In genomic region chr2:86216577-86217555, GRCh38 we compare ENCODE assay signal across 15 cellular contexts. TPM values are rescaled to one million over a fixed set of nuclear protein-coding genes. Genes with fewer than 3 reads are reported as not detected.
DNase-seq lines count a peak whose midpoint lies in the region; ATAC-seq, FAIRE-seq and TF ChIP-seq lines count a peak whose summit lies in the region.
"Had no signal": no experiment of that assay in that cellular context is flagged by ENCODE, and none has a peak within 500 bp of the region (broad histone marks: within the 10 kb centered on the region; RNA-seq: fewer than 3 reads in every experiment).

No MANE protein-coding gene starts in this region.

- H3K4me3 Mint-ChIP-seq in GM23338 = no peak overlapping the region
- H3K4me3 Mint-ChIP-seq in activated naive CD8-positive, alpha-beta T cell treated with anti-CD3 and anti-CD28 coated beads, Interleukin-2, amount 50 U/mL, for 24 hours = no peak overlapping the region
- no peak overlapping the region for H3K4me3 Mint-ChIP-seq in stimulated activated effector memory CD8-positive, alpha-beta T cell treated with anti-CD3 and anti-CD28 coated beads, Interleukin-12 subunit alpha, Interleukin-12 subunit beta, amount 100 ng/mL, for 72 hours
- H3K4me3 Mint-ChIP-seq: natural killer cell, T-helper 17 cell had no signal

- no peak overlapping the region for H3K4me3 ChIP-seq in A549
- no peak overlapping the region for H3K4me3 ChIP-seq in GM23338

- no peaks in the 10 kb centered on the region for H3K9me2 ChIP-seq in GM23338 (ENCODE audit: insufficient read depth)

- TF ChIP-seq RAD21 in A549 (conservative IDR thresholded peaks at IDR 0.05 in 1 of 2, IDR thresholded peaks at IDR 0.05 in 1 of 2) = no peak

- peaks cover 4% of the 10 kb centered on the region for H3K27me3 Mint-ChIP-seq in GM23338 (ENCODE audit: insufficient read depth, low read depth, poor library complexity)
- no peaks in the 10 kb centered on the region for H3K27me3 Mint-ChIP-seq in activated naive CD8-positive, alpha-beta T cell treated with anti-CD3 and anti-CD28 coated beads, Interleukin-2, amount 50 U/mL, for 24 hours
- H3K27me3 Mint-ChIP-seq: T-helper 17 cell had no signal

- H3K4me1 ChIP-seq in A549 (no peaks in the 10 kb centered on the region), GM23338 (ENCODE audit: insufficient read depth) (no peaks in the 10 kb centered on the region)

- H3K79me2 ChIP-seq in GM23338 (replicated peaks; ENCODE audit: insufficient read depth) = no peaks in the 10 kb centered on the region

- no peaks in the 10 kb centered on the region for H3K9me3 ChIP-seq in A549

- H3K36me3 ChIP-seq in GM23338 (ENCODE audit: insufficient read depth) = peaks cover 2% of the 10 kb centered on the region; the same call in 1 of the 2 replicates

- H3K27ac ChIP-seq in A549 (no peak overlapping the region), GM23338 (ENCODE audit: low read depth) (peak overlapping the region; percentile 29; the same call in 1 of the 2 replicates)
- H3K27ac ChIP-seq: C4-2B had no signal

- H4K20me1 ChIP-seq in GM23338 (replicated peaks; ENCODE audit: insufficient read depth) = no peaks in the 10 kb centered on the region

- POLR2A ChIA-PET in A549 (lab: Yijun Ruan, JAX) = interaction anchor here (1.3 kb wide), 1 partner anchor 224 kb away, joined by 5 read pairs; the partner anchor contains the start of gene KDM3A

- no peak overlapping the region for H3K4me2 ChIP-seq in A549
- no peak overlapping the region for H3K4me2 ChIP-seq in GM23338

- TF ChIP-seq EP300 in A549 (IDR thresholded peaks at IDR 0.05) = no peak

- peaks cover 16% of the 10 kb centered on the region; the same call in 2 of the 3 replicates for H3K36me3 Mint-ChIP-seq in GM23338 (ENCODE audit: low read depth)
- peaks cover 22% of the 10 kb centered on the region for H3K36me3 Mint-ChIP-seq in activated naive CD8-positive, alpha-beta T cell treated with anti-CD3 and anti-CD28 coated beads, Interleukin-2, amount 50 U/mL, for 24 hours (ENCODE audit: low read depth)
- H3K36me3 Mint-ChIP-seq in stimulated activated effector memory CD8-positive, alpha-beta T cell treated with anti-CD3 and anti-CD28 coated beads, Interleukin-12 subunit alpha, Interleukin-12 subunit beta, amount 100 ng/mL, for 72 hours = peaks cover 25% of the 10 kb centered on the region

- no peaks in the 10 kb centered on the region for H3K9me3 Mint-ChIP-seq in GM23338
- H3K9me3 Mint-ChIP-seq in activated naive CD8-positive, alpha-beta T cell treated with anti-CD3 and anti-CD28 coated beads, Interleukin-2, amount 50 U/mL, for 24 hours = no peaks in the 10 kb centered on the region
- H3K9me3 Mint-ChIP-seq in stimulated activated effector memory CD8-positive, alpha-beta T cell treated with anti-CD3 and anti-CD28 coated beads, Interleukin-12 subunit alpha, Interleukin-12 subunit beta, amount 100 ng/mL, for 72 hours = no peaks in the 10 kb centered on the region
- H3K9me3 Mint-ChIP-seq: natural killer cell had no signal

- CTCF ChIA-PET in A549 (lab: Yijun Ruan, JAX) = interaction anchor here (1.4 kb wide), 1 partner anchor 156 kb away, joined by 3 read pairs; no protein-coding TSS in a partner anchor

- no peaks in the 10 kb centered on the region for H3K27me3 ChIP-seq in GM23338 (ENCODE audit: insufficient read depth)

- peak overlapping the region; percentile 82; the same call in 1 of the 2 replicates for H2AFZ ChIP-seq in GM23338

- DNase-seq in A549 (ENCODE audit: low read depth in 1 of 2, low spot score in 1 of 2) (no peak), GM23338 (ENCODE audit: low spot score) (no peak), hepatic stellate cell (ENCODE audit: low spot score) (peak; percentile 33)
- DNase-seq in activated naive CD8-positive, alpha-beta T cell treated with anti-CD3 and anti-CD28 coated beads, Interleukin-2, amount 50 U/mL, for 24 hours = no peak
- DNase-seq in stimulated activated effector memory CD8-positive, alpha-beta T cell treated with anti-CD3 and anti-CD28 coated beads, Interleukin-12 subunit alpha, Interleukin-12 subunit beta, amount 100 ng/mL, for 72 hours (ENCODE audit: low spot score in 2 of 2) = no peak
- DNase-seq: aorta; natural killer cell; NCI-H1092; stimulated activated naive CD4-positive, alpha-beta T cell treated with Interleukin-2 at 50 U/mL for 16 hours; T-helper 17 cell had no signal

- ATAC-seq in A549 (no peak), GM23338 (no peak), GM18867 (IDR thresholded peaks at IDR 0.05; ENCODE audit: unreplicated experiment) (no peak), HG03469 (IDR thresholded peaks at IDR 0.05; ENCODE audit: unreplicated experiment) (no peak), GM18909 (IDR thresholded peaks at IDR 0.05; ENCODE audit: poor library complexity, unreplicated experiment) (no peak)
- ATAC-seq in activated naive CD8-positive, alpha-beta T cell treated with anti-CD3 and anti-CD28 coated beads, Interleukin-2, amount 50 U/mL, for 24 hours = no peak
- ATAC-seq in stimulated activated effector memory CD8-positive, alpha-beta T cell treated with anti-CD3 and anti-CD28 coated beads, Interleukin-12 subunit alpha, Interleukin-12 subunit beta, amount 100 ng/mL, for 72 hours = no peak
- ATAC-seq: HCT116, natural killer cell, T-helper 17 cell had no signal

- 0 out of 2 replicates have a peak, but pooled peaks cover 2% of the 10 kb centered on the region for H3F3A ChIP-seq in GM23338 (replicated peaks; ENCODE audit: low read depth)

- FAIRE-seq in A549 (lab: Jason Lieb, UNC) = no peak

- H3K27ac Mint-ChIP-seq in GM23338 = peak overlapping the region; percentile 7; the same call in 1 of the 2 replicates
- H3K27ac Mint-ChIP-seq in activated naive CD8-positive, alpha-beta T cell treated with anti-CD3 and anti-CD28 coated beads, Interleukin-2, amount 50 U/mL, for 24 hours = peak overlapping the region; percentile 29
- H3K27ac Mint-ChIP-seq in stimulated activated effector memory CD8-positive, alpha-beta T cell treated with anti-CD3 and anti-CD28 coated beads, Interleukin-12 subunit alpha, Interleukin-12 subunit beta, amount 100 ng/mL, for 72 hours = no peak overlapping the region
- H3K27ac Mint-ChIP-seq: T-helper 17 cell had no signal

- TF ChIP-seq POLR2A in A549 (IDR thresholded peaks at IDR 0.05; ENCODE audit: low read length) = no peak

- 77% methylated on average over 13 of the region's 13 CpGs for WGBS in A549 (ENCODE audit: missing lambda C conversion rate)

- H3K4me1 Mint-ChIP-seq in GM23338 = peaks cover 16% of the 10 kb centered on the region
- H3K4me1 Mint-ChIP-seq in activated naive CD8-positive, alpha-beta T cell treated with anti-CD3 and anti-CD28 coated beads, Interleukin-2, amount 50 U/mL, for 24 hours = peaks cover 17% of the 10 kb centered on the region
- H3K4me1 Mint-ChIP-seq in stimulated activated effector memory CD8-positive, alpha-beta T cell treated with anti-CD3 and anti-CD28 coated beads, Interleukin-12 subunit alpha, Interleukin-12 subunit beta, amount 100 ng/mL, for 72 hours = peaks cover 15% of the 10 kb centered on the region

- no peak for TF ChIP-seq CTCF in A549 (IDR thresholded peaks at IDR 0.05)
- TF ChIP-seq CTCF in GM23338 (conservative IDR thresholded peaks at IDR 0.05; ENCODE audit: low read depth in 2 of 2) = no peak

TF ChIP-seq in A549, 52 proteins besides CTCF, POLR2A, EP300 and RAD21:
- TF ChIP-seq HOXB5 (CRISPR knock-in tag; IDR thresholded peaks at IDR 0.05) (no peak), MAFK (IDR thresholded peaks at IDR 0.05; ENCODE audit: partially characterized antibody) (peak; percentile 95)

TF ChIP-seq in GM23338, 12 proteins besides CTCF, POLR2A, EP300 and RAD21 (continues in another document):
- TF ChIP-seq CREB1 (CRISPR knock-in tag; IDR thresholded peaks at IDR 0.05; ENCODE audit: low read depth) = no peak
- TF ChIP-seq ZNF331 (CRISPR knock-in tag; IDR thresholded peaks at IDR 0.05; ENCODE audit: low read depth) = no peak
- no peak for TF ChIP-seq STAT1 (IDR thresholded peaks at IDR 0.05; ENCODE audit: unreplicated experiment)

RNA-seq across cellular contexts. Expression of gene MRPL35, which starts 17.6 kb away (rescaled TPM):
- polyA plus RNA-seq in A549 (2011; rRNA removed) (115 and 122 TPM in 2 replicates), A549 (2017; fragmentation: RNase III; extraction: RNeasy Plus Mini Kit Qiagen cat#74134 plus additional on column Dnase treatment) (68.6 to 78.6 TPM (median 70.5 TPM) in 3 replicates), GM23338 (2016; fragmentation: Nextera tagmentation; extraction: Ambion mirVana) (57.2 and 62.0 TPM in 2 replicates)
- polyA plus RNA-seq in A549 (2012; cell fraction: cytosol; rRNA removed) = 84.3 and 96.1 TPM in 2 replicates
- polyA plus RNA-seq in A549 (2012; cell fraction: nucleus; rRNA removed) = 28.5 and 29.2 TPM in 2 replicates
- 82.3 and 113 TPM in 2 replicates for polyA minus RNA-seq in A549 (2011; rRNA and poly(A)+ RNA removed)
- 33.5 and 43.8 TPM in 2 replicates for total RNA-seq in GM23338 (2014; rRNA removed; shearing (Covaris generic))

RNA-seq across cellular contexts. Expression of gene IMMT, which starts 21.6 kb away (rescaled TPM):
- 126 and 157 TPM in 2 replicates for polyA plus RNA-seq in A549 (2011; rRNA removed)
- polyA plus RNA-seq in A549 (2012; cell fraction: cytosol; rRNA removed) = 50.7 and 55.0 TPM in 2 replicates
- polyA plus RNA-seq in A549 (2012; cell fraction: nucleus; rRNA removed) = 42.2 and 69.0 TPM in 2 replicates
- polyA plus RNA-seq in A549 (2017; fragmentation: RNase III; extraction: RNeasy Plus Mini Kit Qiagen cat#74134 plus additional on column Dnase treatment) = 101 to 109 TPM (median 107 TPM) in 3 replicates
- polyA minus RNA-seq in A549 (2011; rRNA and poly(A)+ RNA removed) = 81.2 and 82.0 TPM in 2 replicates
- 83.1 and 96.7 TPM in 2 replicates for total RNA-seq in GM23338 (2014; rRNA removed; shearing (Covaris generic))
- 65.3 and 71.0 TPM in 2 replicates for polyA plus RNA-seq in GM23338 (2016; fragmentation: Nextera tagmentation; extraction: Ambion mirVana)
